ENCODE assay signal across 8 cellular contexts in the genomic region with DNA sequence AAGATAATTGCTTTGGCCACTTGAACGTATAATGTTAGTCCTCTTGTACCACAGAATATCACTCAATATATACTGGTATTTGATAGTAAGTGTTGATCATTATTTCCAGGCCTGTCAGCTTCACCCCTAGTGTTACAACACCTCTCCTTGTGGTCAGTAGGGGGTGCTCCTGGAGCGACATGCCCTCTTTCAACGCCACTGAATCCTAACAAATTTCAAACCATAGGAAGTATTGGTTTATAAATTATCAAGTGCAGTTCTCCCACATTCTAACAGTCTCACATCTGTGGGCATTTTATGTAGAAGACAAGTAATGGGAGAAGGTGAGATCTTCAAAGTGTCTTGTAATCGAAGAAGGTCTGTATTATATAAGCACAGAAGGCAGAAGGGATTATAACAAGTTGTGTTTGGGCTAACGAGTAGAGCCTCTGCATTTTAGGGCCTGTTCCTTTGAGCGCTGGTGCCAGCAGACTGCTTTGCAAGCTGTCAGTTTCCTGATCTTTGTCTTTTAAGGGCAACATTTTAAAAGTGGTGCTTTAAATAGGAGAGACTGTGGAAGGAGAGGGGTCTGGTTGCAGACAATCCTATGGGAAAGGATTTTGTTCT. TPM values are rescaled to one million over a fixed set of nuclear protein-coding genes. Genes with fewer than 3 reads are reported as not detected.
DNase-seq lines count a peak whose midpoint lies in the region; ATAC-seq, FAIRE-seq and TF ChIP-seq lines count a peak whose summit lies in the region.

No MANE protein-coding gene starts in this region.

- ATAC-seq in GM21737 (IDR thresholded peaks at IDR 0.05; ENCODE audit: unreplicated experiment) = no peak
- ATAC-seq in upper lobe of left lung (ENCODE audit: low FRiP score in 2 of 2) = no peak

- TF ChIP-seq CTCF in kidney epithelial cell (IDR thresholded peaks at IDR 0.05; ENCODE audit: insufficient read depth, low read length, poor library complexity, severe bottlenecking) = peak; percentile 45
- no peak for TF ChIP-seq CTCF in upper lobe of left lung (IDR thresholded peaks at IDR 0.05)
- TF ChIP-seq CTCF in D721Med (IDR thresholded peaks at IDR 0.05; ENCODE audit: insufficient read depth, missing control alignments) = no peak

- WGBS in upper lobe of left lung, 2 donors = 33 to 46% methylated on average over 6 of the region's 6 CpGs

- no peak overlapping the region for H3K27ac ChIP-seq in upper lobe of left lung

- H3K4me3 ChIP-seq in kidney epithelial cell (ENCODE audit: low read depth, low read length) (no peak overlapping the region), upper lobe of left lung (no peak overlapping the region)

- CTCF ChIA-PET in HEK293T (lab: Yijun Ruan, JAX) = interaction anchor here (1.3 to 1.6 kb wide), 2 partner anchors 14 to 138 kb away, joined by 5 to 8 read pairs; no protein-coding TSS in a partner anchor

- peak; percentile 32 for DNase-seq in ELR (ENCODE audit: low read depth)
- DNase-seq in HEK293T (ENCODE audit: extremely low spot score) = peak; percentile 35
- peak; percentile 14 for DNase-seq in SK-N-DZ (ENCODE audit: low spot score)
- no peak for DNase-seq in kidney epithelial cell (ENCODE audit: low read depth)
- DNase-seq in NCI-H1694 (lab: John Stamatoyannopoulos, UW) = no peak
- DNase-seq in upper lobe of left lung = no peak
- no peak for DNase-seq in D721Med (ENCODE audit: insufficient read length, low spot score)

- no peak for FAIRE-seq in D721Med (lab: Jason Lieb, UNC)

- H3K36me3 ChIP-seq in kidney epithelial cell (ENCODE audit: control insufficient read depth, insufficient read depth, low read length) (no peaks in the 10 kb centered on the region), upper lobe of left lung (no peaks in the 10 kb centered on the region)

- TF ChIP-seq POLR2A in upper lobe of left lung (IDR thresholded peaks at IDR 0.05) = no peak

- no peaks in the 10 kb centered on the region for H3K9me3 ChIP-seq in upper lobe of left lung

- no peaks in the 10 kb centered on the region for H3K27me3 ChIP-seq in kidney epithelial cell (ENCODE audit: control insufficient read depth, insufficient read depth, low read length)
- no peaks in the 10 kb centered on the region for H3K27me3 ChIP-seq in upper lobe of left lung

- H3K4me1 ChIP-seq in upper lobe of left lung = no peaks in the 10 kb centered on the region

- POLR2A ChIA-PET in HEK293T (lab: Yijun Ruan, JAX) = no interaction called here

- TF ChIP-seq EP300 in upper lobe of left lung (IDR thresholded peaks at IDR 0.05) = no peak

TF ChIP-seq in HEK293T, 16 proteins besides CTCF, POLR2A, EP300 and RAD21:
- no peak for TF ChIP-seq NFRKB (IDR thresholded peaks at IDR 0.05)
- no peak for TF ChIP-seq FOXK2 (IDR thresholded peaks at IDR 0.05)
- no peak for TF ChIP-seq LEF1 (IDR thresholded peaks at IDR 0.05; ENCODE audit: borderline replicate concordance)
- TF ChIP-seq CTBP1 (IDR thresholded peaks at IDR 0.05; ENCODE audit: borderline replicate concordance) = no peak
- TF ChIP-seq ZNF384 (IDR thresholded peaks at IDR 0.05) = no peak
- TF ChIP-seq L3MBTL2 (conservative IDR thresholded peaks at IDR 0.05) = no peak
- no peak for TF ChIP-seq SUZ12 (IDR thresholded peaks at IDR 0.05)
- TF ChIP-seq TARDBP (IDR thresholded peaks at IDR 0.05) = no peak
- TF ChIP-seq FOXA1 (IDR thresholded peaks at IDR 0.05) = no peak
- no peak for TF ChIP-seq FOXM1 (IDR thresholded peaks at IDR 0.05; ENCODE audit: borderline replicate concordance)
- TF ChIP-seq ARNT (IDR thresholded peaks at IDR 0.05) = no peak
- TF ChIP-seq HDGF (IDR thresholded peaks at IDR 0.05; ENCODE audit: borderline replicate concordance) = no peak
- TF ChIP-seq BHLHE40 (IDR thresholded peaks at IDR 0.05; ENCODE audit: borderline replicate concordance) = no peak
- no peak for TF ChIP-seq ELF4 (IDR thresholded peaks at IDR 0.05)
- TF ChIP-seq SP1 (IDR thresholded peaks at IDR 0.05) = no peak
- TF ChIP-seq, protein P1, sequence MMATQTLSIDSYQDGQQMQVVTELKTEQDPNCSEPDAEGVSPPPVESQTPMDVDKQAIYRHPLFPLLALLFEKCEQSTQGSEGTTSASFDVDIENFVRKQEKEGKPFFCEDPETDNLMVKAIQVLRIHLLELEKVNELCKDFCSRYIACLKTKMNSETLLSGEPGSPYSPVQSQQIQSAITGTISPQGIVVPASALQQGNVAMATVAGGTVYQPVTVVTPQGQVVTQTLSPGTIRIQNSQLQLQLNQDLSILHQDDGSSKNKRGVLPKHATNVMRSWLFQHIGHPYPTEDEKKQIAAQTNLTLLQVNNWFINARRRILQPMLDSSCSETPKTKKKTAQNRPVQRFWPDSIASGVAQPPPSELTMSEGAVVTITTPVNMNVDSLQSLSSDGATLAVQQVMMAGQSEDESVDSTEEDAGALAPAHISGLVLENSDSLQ (IDR thresholded peaks at IDR 0.05) = no peak

RNA-seq across cellular contexts. Expression of a gene that starts 57.1 kb away (rescaled TPM):
- polyA plus RNA-seq in SK-N-DZ (2014; cell fraction: cytosol; rRNA removed) = 14.0 and 16.1 TPM in 2 replicates
- polyA plus RNA-seq in SK-N-DZ (2014; cell fraction: nucleus; rRNA removed) = 19.9 and 29.2 TPM in 2 replicates
- total RNA-seq in kidney epithelial cell (6.3 and 7.6 TPM in 2 replicates), upper lobe of left lung (10 to 100 TPM in 5 of 6 donors, 1 to 10 TPM in 1; 4.6 to 27.6 (median 11.4) TPM)

Comparison
In these comparisons a context has a peak if more than half of its experiments do, and no peak if none do; other contexts are left out.
1. DNase-seq: peak in ELR (single experiment), HEK293T (single experiment) and SK-N-DZ (single experiment); none in kidney epithelial cell (single experiment), NCI-H1694 (single experiment), upper lobe of left lung (0 of 2) and D721Med (single experiment).